8 cellular contexts compared by ENCODE assay signal in genomic region chr9:127396808-127397721, GRCh38.
DNase-seq lines count a peak whose midpoint lies in the region; ATAC-seq and FAIRE-seq lines count a peak whose summit lies in the region.

SLC2A8 (plus strand) TSS chr9:127397169; CDS start chr9:127397231, 62 bp downstream.

- H3K36me3 Mint-ChIP-seq in central memory CD8-positive, alpha-beta T cell (ENCODE audit: insufficient read depth) = peaks cover 6% of the 10 kb centered on the region

- peak; percentile 92 for ATAC-seq in GM18867 (IDR thresholded peaks at IDR 0.05; ENCODE audit: unreplicated experiment)
- peak; percentile 94 for ATAC-seq in HG03097 (IDR thresholded peaks at IDR 0.05; ENCODE audit: low FRiP score, unreplicated experiment)
- ATAC-seq in central memory CD8-positive, alpha-beta T cell (replicated peaks; ENCODE audit: extremely low read depth, poor library complexity, severe bottlenecking) = peak; percentile 96

- H3K27me3 Mint-ChIP-seq in central memory CD8-positive, alpha-beta T cell = peaks cover 17% of the 10 kb centered on the region

- H3K27ac Mint-ChIP-seq in central memory CD8-positive, alpha-beta T cell (ENCODE audit: low read depth) = peak within 1 kb of the TSS; percentile 38

- peak within 1 kb of the TSS; percentile 80 for H3K4me3 Mint-ChIP-seq in central memory CD8-positive, alpha-beta T cell

- peaks cover 8% of the 10 kb centered on the region for H3K4me1 Mint-ChIP-seq in central memory CD8-positive, alpha-beta T cell

- H3K9me3 Mint-ChIP-seq in central memory CD8-positive, alpha-beta T cell = no peaks in the 10 kb centered on the region

- peak; percentile 98 for DNase-seq in NCI-H2227 (lab: John Stamatoyannopoulos, UW; ENCODE audit: unreplicated experiment)
- peak; percentile 89 for DNase-seq in activated CD4-positive, CD25-positive, alpha-beta regulatory T cell treated with anti-CD3 and anti-CD28 coated beads, Interleukin-2, amount 50 U/mL, for 16 hours (ENCODE audit: low read depth, low spot score)
- DNase-seq in central memory CD8-positive, alpha-beta T cell (ENCODE audit: low spot score in 2 of 2) = peak; percentile 85 to 96
- DNase-seq in inferior parietal cortex (ENCODE audit: extremely low spot score) = peak; percentile 100
- DNase-seq in smooth muscle cell of the brain vasculature (ENCODE audit: low read depth, low spot score) = peak; percentile 99

- peak; percentile 68 for FAIRE-seq in A204.1 (lab: Jason Lieb, UNC)

Comparison
In these comparisons a context has a peak if more than half of its experiments do, and no peak if none do; other contexts are left out.
1. Peak in every context shown above with its lines: DNase-seq and ATAC-seq.